Comparison of ENCODE assay signal across 9 cellular contexts in the genomic region with DNA sequence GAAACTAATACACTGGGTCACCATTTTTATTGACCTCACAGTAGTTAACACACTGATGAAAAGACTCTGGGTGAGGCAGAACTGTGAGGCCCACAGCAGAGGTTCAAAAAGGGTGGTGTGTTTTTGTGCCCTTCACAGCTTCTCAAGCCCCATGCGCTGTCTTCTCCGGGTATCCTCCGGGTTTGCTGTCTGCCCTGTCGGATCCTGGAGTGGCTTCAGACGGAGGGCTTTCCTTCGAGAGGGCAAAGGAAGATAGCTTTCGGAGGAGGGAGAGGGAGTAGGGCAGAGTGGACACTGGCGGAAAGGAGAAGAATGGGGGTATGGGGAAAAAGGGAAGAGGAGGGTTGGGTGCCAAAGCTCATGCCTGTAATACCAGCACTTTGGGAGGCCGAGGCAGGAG.
"Had no signal": no experiment of that assay in that cellular context is flagged by ENCODE, and none has a peak within 500 bp of the region (broad histone marks: within the 10 kb centered on the region; RNA-seq: fewer than 3 reads in every experiment).

No MANE protein-coding gene starts in this region.

- H3K36me3 Mint-ChIP-seq: IgD-negative memory B cell had no signal

- FAIRE-seq: HepG2, HTR-8/SVneo, K562 had no signal

- H3K4me3 Mint-ChIP-seq: IgD-negative memory B cell had no signal

- H3K27ac ChIP-seq: HL-60, KMS-11 had no signal

- DNase-seq: IMR-90, KBM-7, KG1 had no signal

- H3K4me3 ChIP-seq: K562 had no signal

- ATAC-seq: K562 had no signal

- H3K4me1 Mint-ChIP-seq: IgD-negative memory B cell had no signal

- H3K4me2 ChIP-seq: KMS-11 had no signal

- H3K9ac ChIP-seq: KMS-11 had no signal
